1 cellular context compared by ENCODE assay signal in the genomic region with DNA sequence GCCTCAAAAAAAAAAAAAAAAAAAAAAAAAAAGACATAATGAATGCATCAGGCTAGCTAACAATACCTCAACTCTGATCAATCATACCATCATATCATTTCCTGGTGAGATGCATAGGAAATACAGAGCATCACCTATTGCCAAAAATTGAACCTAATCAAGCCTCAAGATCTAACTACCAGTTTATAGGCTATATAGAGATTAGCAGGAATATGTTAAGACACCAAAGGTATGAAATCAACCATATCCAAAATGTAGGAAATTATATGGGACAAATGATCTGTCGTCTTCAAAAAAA.
TF ChIP-seq lines count a peak whose summit lies in the region.

No MANE protein-coding gene starts in this region.

TF ChIP-seq in IMR-90, 13 proteins besides CTCF, POLR2A, EP300 and RAD21 (continued from another document):
- TF ChIP-seq NFE2L2 (IDR thresholded peaks at IDR 0.05; ENCODE audit: low read depth, low read length) = no peak
- no peak for TF ChIP-seq MAFK (IDR thresholded peaks at IDR 0.05; ENCODE audit: low read depth, low read length)
- TF ChIP-seq, protein P1, sequence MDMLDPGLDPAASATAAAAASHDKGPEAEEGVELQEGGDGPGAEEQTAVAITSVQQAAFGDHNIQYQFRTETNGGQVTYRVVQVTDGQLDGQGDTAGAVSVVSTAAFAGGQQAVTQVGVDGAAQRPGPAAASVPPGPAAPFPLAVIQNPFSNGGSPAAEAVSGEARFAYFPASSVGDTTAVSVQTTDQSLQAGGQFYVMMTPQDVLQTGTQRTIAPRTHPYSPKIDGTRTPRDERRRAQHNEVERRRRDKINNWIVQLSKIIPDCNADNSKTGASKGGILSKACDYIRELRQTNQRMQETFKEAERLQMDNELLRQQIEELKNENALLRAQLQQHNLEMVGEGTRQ (IDR thresholded peaks at IDR 0.05; ENCODE audit: low read depth, low read length) = no peak
- TF ChIP-seq SMC3 (IDR thresholded peaks at IDR 0.05; ENCODE audit: low read depth, low read length) = no peak
- TF ChIP-seq CEBPB (IDR thresholded peaks at IDR 0.05; ENCODE audit: low read depth, low read length) = no peak
- TF ChIP-seq ELK1 (IDR thresholded peaks at IDR 0.05; ENCODE audit: borderline replicate concordance, low read depth, low read length) = no peak
- no peak for TF ChIP-seq RCOR1 (IDR thresholded peaks at IDR 0.05; ENCODE audit: insufficient replicate concordance, low read length)
- TF ChIP-seq BHLHE40 (IDR thresholded peaks at IDR 0.05; ENCODE audit: low read depth, low read length) = no peak
